In genomic region chr2:220533485-220533884, GRCh38 we compare ENCODE assay signal across 8 cellular contexts.
DNase-seq lines count a peak whose midpoint lies in the region; ATAC-seq and TF ChIP-seq lines count a peak whose summit lies in the region.

No MANE protein-coding gene starts in this region.

- ATAC-seq in GM21515 (IDR thresholded peaks at IDR 0.05; ENCODE audit: unreplicated experiment) (peak; percentile 85), GM21737 (IDR thresholded peaks at IDR 0.05; ENCODE audit: unreplicated experiment) (no peak)

- TF ChIP-seq CTCF in epithelial cell of proximal tubule (conservative IDR thresholded peaks at IDR 0.05; ENCODE audit: low read depth, low read length): peak; percentile 34

- peak; percentile 21 for DNase-seq in DMS53 treated with DMSO at 0.1 percent for 48 hours (lab: John Stamatoyannopoulos, UW; ENCODE audit: unreplicated experiment)
- DNase-seq in LHCN-M2 (ENCODE audit: low read depth): peak; percentile 68
- no peak for DNase-seq in epithelial cell of proximal tubule (ENCODE audit: low read depth)
- no peak for DNase-seq in NCI-H1694 treated with DMSO at 0.1 percent for 48 hours (lab: John Stamatoyannopoulos, UW)
- no peak for DNase-seq in RPMI8226
- no peak for DNase-seq in NCI-H748 (lab: John Stamatoyannopoulos, UW; ENCODE audit: unreplicated experiment)

- no peak overlapping the region for H3K4me3 ChIP-seq in epithelial cell of proximal tubule (ENCODE audit: low read depth, low read length)

Comparison
In these comparisons a context has a peak if more than half of its experiments do, and no peak if none do; other contexts are left out.
1. DNase-seq: peak in DMS53 treated with DMSO at 0.1 percent for 48 hours (single experiment) and LHCN-M2 (single experiment); none in epithelial cell of proximal tubule (single experiment), NCI-H1694 treated with DMSO at 0.1 percent for 48 hours (single experiment), RPMI8226 (single experiment) and NCI-H748 (single experiment).